Comparison of ENCODE assay signal across 8 cellular contexts in genomic region chr11:124674168-124674517, GRCh38. TPM values are rescaled to one million over a fixed set of nuclear protein-coding genes. Genes with fewer than 3 reads are reported as not detected.
DNase-seq lines count a peak whose midpoint lies in the region.

No MANE protein-coding gene starts in this region.

- H3K27ac ChIP-seq in subcutaneous abdominal adipose tissue (ENCODE audit: low read depth, low read length): no peak overlapping the region

- peak; percentile 25 for DNase-seq in NCI-H510A treated with DMSO at 0.1 percent for 48 hours (lab: John Stamatoyannopoulos, UW)
- no peak for DNase-seq in NCI-H510A (lab: John Stamatoyannopoulos, UW)
- peak in 1 of 3 donors; percentile 5 for DNase-seq in immature natural killer cell
- DNase-seq in NCI-H2081 (lab: John Stamatoyannopoulos, UW): no peak
- no peak for DNase-seq in activated CD4-positive, alpha-beta T cell treated with anti-CD3 and anti-CD28 coated beads, Interleukin-2, amount 50 U/mL, for 1 hour
- no peak for DNase-seq in amygdala (lab: John Stamatoyannopoulos, UW)

- no peaks in the 10 kb centered on the region for H3K27me3 Mint-ChIP-seq in activated naive CD8-positive, alpha-beta T cell
- peaks cover 16 to 27% (median 24%) of the 10 kb centered on the region in 3 donors for H3K27me3 Mint-ChIP-seq in immature natural killer cell (ENCODE audit: low read depth in 3 of 3)

- H3K9me3 Mint-ChIP-seq in activated naive CD8-positive, alpha-beta T cell (ENCODE audit: low read depth): no peaks in the 10 kb centered on the region
- H3K9me3 Mint-ChIP-seq in immature natural killer cell: no peaks in the 10 kb centered on the region

- peak overlapping the region; percentile 91 for H3K4me3 Mint-ChIP-seq in activated naive CD8-positive, alpha-beta T cell
- H3K4me3 Mint-ChIP-seq in immature natural killer cell: peak overlapping the region; percentile 92 to 96 (median 92)

- peaks cover 20% of the 10 kb centered on the region for H3K4me1 Mint-ChIP-seq in activated naive CD8-positive, alpha-beta T cell (ENCODE audit: low read depth)
- H3K4me1 Mint-ChIP-seq in immature natural killer cell: peaks cover 19 to 21% of the 10 kb centered on the region in 2 donors

- no peaks in the 10 kb centered on the region for H3K36me3 ChIP-seq in subcutaneous abdominal adipose tissue (ENCODE audit: control insufficient read depth in 5 of 5, insufficient read depth in 5 of 5, low read length in 5 of 5)

- H3K4me3 ChIP-seq in subcutaneous abdominal adipose tissue (ENCODE audit: low read depth in 1 of 5, low read length in 5 of 5): peak overlapping the region; percentile 55 to 79 (median 75)

- H3K4me1 ChIP-seq in subcutaneous abdominal adipose tissue (ENCODE audit: control insufficient read depth in 5 of 5, insufficient read depth in 5 of 5, low read length in 5 of 5): peaks cover 0 to 30% (median 24%) of the 10 kb centered on the region in 5 donors

- H3K9me3 ChIP-seq in subcutaneous abdominal adipose tissue (ENCODE audit: control insufficient read depth in 5 of 5, low read length in 5 of 5): no peaks in the 10 kb centered on the region

- H3K36me3 Mint-ChIP-seq in activated naive CD8-positive, alpha-beta T cell: no peaks in the 10 kb centered on the region
- H3K36me3 Mint-ChIP-seq in immature natural killer cell: no peaks in the 10 kb centered on the region

- H3K27me3 ChIP-seq in subcutaneous abdominal adipose tissue (ENCODE audit: control insufficient read depth in 5 of 5, insufficient read depth in 4 of 5, low read length in 5 of 5): no peaks in the 10 kb centered on the region

- H3K27ac Mint-ChIP-seq in activated naive CD8-positive, alpha-beta T cell: peak overlapping the region; percentile 85
- peak overlapping the region; percentile 80 to 97 (median 95) for H3K27ac Mint-ChIP-seq in immature natural killer cell

- H3K9ac ChIP-seq in subcutaneous abdominal adipose tissue (ENCODE audit: low read length in 5 of 5): peak overlapping the region in 3 of 5 donors; percentile 8 to 75 (median 56)

RNA-seq across cellular contexts. Expression of gene SPA17, which starts 0.4 kb away (rescaled TPM):
- 1 to 10 TPM in 1 of 3 donors, under 1 TPM in 1, not detected in 1; 0.36 to 1.2 TPM for polyA plus RNA-seq in immature natural killer cell

RNA-seq across cellular contexts. Expression of gene SIAE, which starts 0.6 kb away (rescaled TPM):
- 1 to 10 TPM; 1.7 to 2.9 (median 2.6) TPM for polyA plus RNA-seq in immature natural killer cell

RNA-seq across cellular contexts. Expression of gene TBRG1, which starts 51.5 kb away (rescaled TPM):
- 10 to 100 TPM; 35.7 to 40.8 (median 36.2) TPM for polyA plus RNA-seq in immature natural killer cell
